Comparison of ENCODE assay signal across 9 cellular contexts in genomic region chr6:1037430-1037829, GRCh38.
"Had no signal": no experiment of that assay in that cellular context is flagged by ENCODE, and none has a peak within 500 bp of the region (broad histone marks: within the 10 kb centered on the region; RNA-seq: fewer than 3 reads in every experiment).

No MANE protein-coding gene starts in this region.

- H3K4me1 ChIP-seq: HAP-1 had no signal

- H3K36me3 Mint-ChIP-seq: IgD-negative memory B cell had no signal

- DNase-seq: GM23248, GOT3, H7, HFFc6, KBM-7 had no signal

- H3K9me3 ChIP-seq: HAP-1 had no signal

- H3K4me3 ChIP-seq: GM23248, HAP-1 had no signal

- H3K27ac ChIP-seq: GM23248 had no signal

- ATAC-seq: HCT116 had no signal

- H3K36me3 ChIP-seq: HAP-1 had no signal

- H2AFZ ChIP-seq: GM23248 had no signal

- H3K27ac Mint-ChIP-seq: HFFc6, IgD-negative memory B cell had no signal

- H3K9me3 Mint-ChIP-seq: HFFc6 had no signal

- H3K9ac ChIP-seq: GM23248 had no signal

- FAIRE-seq: HTR-8/SVneo had no signal
